In the genomic region with DNA sequence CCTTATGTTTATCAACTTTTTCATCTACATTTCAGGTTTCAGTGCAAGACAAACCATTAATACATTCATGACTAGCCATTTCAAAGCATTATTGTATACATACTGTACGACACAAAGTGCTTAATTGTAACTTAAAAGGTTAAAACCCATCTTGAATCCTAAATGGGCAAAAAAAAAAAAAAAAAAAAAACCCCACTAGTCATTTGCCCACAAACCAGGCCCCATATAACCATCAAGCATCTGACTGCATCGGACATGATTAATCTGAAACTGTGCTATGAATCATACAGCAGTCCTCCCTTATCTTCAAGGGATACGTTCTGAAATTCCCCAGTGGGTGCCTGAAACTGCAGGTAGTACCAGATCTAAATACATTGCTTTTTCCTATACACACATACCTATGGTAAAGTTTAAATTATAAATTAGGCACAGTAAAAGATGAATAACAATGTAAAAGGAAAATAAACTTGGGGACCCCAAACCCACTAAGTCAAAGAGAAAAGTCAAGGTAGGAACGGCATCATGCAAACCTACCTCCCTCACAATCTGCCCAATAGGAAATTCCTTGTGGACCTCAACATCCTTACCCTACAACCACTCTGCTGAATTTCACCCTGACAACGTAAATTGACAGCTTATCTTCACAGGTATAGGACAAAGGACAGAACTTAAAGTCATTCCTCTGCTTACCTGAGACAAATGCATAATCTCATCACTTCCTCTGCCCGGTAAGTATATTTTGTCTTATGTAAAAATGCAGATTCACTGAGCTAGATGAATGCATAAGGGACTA, we compare ENCODE assay signal across 1 cellular context.
A peak's percentile ranks its signal among the peaks of the same experiment; 100 is the strongest.
TF ChIP-seq lines count a peak whose summit lies in the region.

No MANE protein-coding gene starts in this region.

TF ChIP-seq in GM12878, 131 proteins besides CTCF, POLR2A, EP300 and RAD21 (continued from another document and continues in another):
- TF ChIP-seq, protein P1, sequence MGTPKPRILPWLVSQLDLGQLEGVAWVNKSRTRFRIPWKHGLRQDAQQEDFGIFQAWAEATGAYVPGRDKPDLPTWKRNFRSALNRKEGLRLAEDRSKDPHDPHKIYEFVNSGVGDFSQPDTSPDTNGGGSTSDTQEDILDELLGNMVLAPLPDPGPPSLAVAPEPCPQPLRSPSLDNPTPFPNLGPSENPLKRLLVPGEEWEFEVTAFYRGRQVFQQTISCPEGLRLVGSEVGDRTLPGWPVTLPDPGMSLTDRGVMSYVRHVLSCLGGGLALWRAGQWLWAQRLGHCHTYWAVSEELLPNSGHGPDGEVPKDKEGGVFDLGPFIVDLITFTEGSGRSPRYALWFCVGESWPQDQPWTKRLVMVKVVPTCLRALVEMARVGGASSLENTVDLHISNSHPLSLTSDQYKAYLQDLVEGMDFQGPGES (IDR thresholded peaks at IDR 0.05): no peak
- TF ChIP-seq ETV6 (conservative IDR thresholded peaks at IDR 0.05 in 1 of 2, IDR thresholded peaks at IDR 0.05 in 1 of 2; ENCODE audit: borderline replicate concordance in 1 of 2, low read depth in 1 of 2): no peak
- TF ChIP-seq SMARCA5 (IDR thresholded peaks at IDR 0.05): 0 out of 2 replicates have a peak, but pooled peaks have one; percentile 37
- TF ChIP-seq, protein P2, sequence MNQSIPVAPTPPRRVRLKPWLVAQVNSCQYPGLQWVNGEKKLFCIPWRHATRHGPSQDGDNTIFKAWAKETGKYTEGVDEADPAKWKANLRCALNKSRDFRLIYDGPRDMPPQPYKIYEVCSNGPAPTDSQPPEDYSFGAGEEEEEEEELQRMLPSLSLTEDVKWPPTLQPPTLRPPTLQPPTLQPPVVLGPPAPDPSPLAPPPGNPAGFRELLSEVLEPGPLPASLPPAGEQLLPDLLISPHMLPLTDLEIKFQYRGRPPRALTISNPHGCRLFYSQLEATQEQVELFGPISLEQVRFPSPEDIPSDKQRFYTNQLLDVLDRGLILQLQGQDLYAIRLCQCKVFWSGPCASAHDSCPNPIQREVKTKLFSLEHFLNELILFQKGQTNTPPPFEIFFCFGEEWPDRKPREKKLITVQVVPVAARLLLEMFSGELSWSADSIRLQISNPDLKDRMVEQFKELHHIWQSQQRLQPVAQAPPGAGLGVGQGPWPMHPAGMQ (IDR thresholded peaks at IDR 0.05; ENCODE audit: borderline replicate concordance): no peak
- no peak for TF ChIP-seq NR2F1 (conservative IDR thresholded peaks at IDR 0.05)
- TF ChIP-seq FOXK2 (IDR thresholded peaks at IDR 0.05): no peak
- TF ChIP-seq CHD4 (IDR thresholded peaks at IDR 0.05): no peak
- TF ChIP-seq TBL1XR1 (IDR thresholded peaks at IDR 0.05; ENCODE audit: low read depth, low read length): 0 out of 2 replicates have a peak, but pooled peaks have one; percentile 60
- no peak for TF ChIP-seq HDAC6 (IDR thresholded peaks at IDR 0.05; ENCODE audit: unreplicated experiment)
- no peak for TF ChIP-seq SUPT20H (IDR thresholded peaks at IDR 0.05; ENCODE audit: borderline replicate concordance, control insufficient read depth, low read depth, low read length)
- no peak; the same call in 1 of the 2 replicates for TF ChIP-seq BACH1 (IDR thresholded peaks at IDR 0.05; ENCODE audit: borderline replicate concordance)
- 0 out of 4 replicates have a peak, but pooled peaks of 1 of the 2 experiments have one; percentile 36 for TF ChIP-seq BHLHE40 (IDR thresholded peaks at IDR 0.05; ENCODE audit: borderline replicate concordance in 1 of 2, low read depth in 2 of 2, low read length in 1 of 2)
- no peak for TF ChIP-seq NR2C1 (IDR thresholded peaks at IDR 0.05)
- TF ChIP-seq MXI1 (IDR thresholded peaks at IDR 0.05; ENCODE audit: low read depth, low read length): peak; percentile 13; the same call in 1 of the 2 replicates
- TF ChIP-seq STAT1 (conservative IDR thresholded peaks at IDR 0.05): no peak
- peak; percentile 95 for TF ChIP-seq NFIC (IDR thresholded peaks at IDR 0.05; ENCODE audit: low read depth, low read length)
- 0 out of 2 replicates have a peak, but pooled peaks have one; percentile 31 for TF ChIP-seq CBFB (IDR thresholded peaks at IDR 0.05; ENCODE audit: low read depth)
- TF ChIP-seq TCF7 (IDR thresholded peaks at IDR 0.05; ENCODE audit: borderline replicate concordance): peak; percentile 53; the same call in 1 of the 2 replicates
- TF ChIP-seq EZH2 (IDR thresholded peaks at IDR 0.05; ENCODE audit: borderline replicate concordance, control insufficient read depth, low read depth, low read length): no peak
- no peak for TF ChIP-seq ASH2L (IDR thresholded peaks at IDR 0.05; ENCODE audit: borderline replicate concordance, low read depth)
- TF ChIP-seq, protein P3, sequence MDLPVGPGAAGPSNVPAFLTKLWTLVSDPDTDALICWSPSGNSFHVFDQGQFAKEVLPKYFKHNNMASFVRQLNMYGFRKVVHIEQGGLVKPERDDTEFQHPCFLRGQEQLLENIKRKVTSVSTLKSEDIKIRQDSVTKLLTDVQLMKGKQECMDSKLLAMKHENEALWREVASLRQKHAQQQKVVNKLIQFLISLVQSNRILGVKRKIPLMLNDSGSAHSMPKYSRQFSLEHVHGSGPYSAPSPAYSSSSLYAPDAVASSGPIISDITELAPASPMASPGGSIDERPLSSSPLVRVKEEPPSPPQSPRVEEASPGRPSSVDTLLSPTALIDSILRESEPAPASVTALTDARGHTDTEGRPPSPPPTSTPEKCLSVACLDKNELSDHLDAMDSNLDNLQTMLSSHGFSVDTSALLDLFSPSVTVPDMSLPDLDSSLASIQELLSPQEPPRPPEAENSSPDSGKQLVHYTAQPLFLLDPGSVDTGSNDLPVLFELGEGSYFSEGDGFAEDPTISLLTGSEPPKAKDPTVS (IDR thresholded peaks at IDR 0.05; ENCODE audit: low read depth, low read length): no peak
- no peak for TF ChIP-seq HCFC1 (IDR thresholded peaks at IDR 0.05; ENCODE audit: low read length)
- TF ChIP-seq, protein P4, sequence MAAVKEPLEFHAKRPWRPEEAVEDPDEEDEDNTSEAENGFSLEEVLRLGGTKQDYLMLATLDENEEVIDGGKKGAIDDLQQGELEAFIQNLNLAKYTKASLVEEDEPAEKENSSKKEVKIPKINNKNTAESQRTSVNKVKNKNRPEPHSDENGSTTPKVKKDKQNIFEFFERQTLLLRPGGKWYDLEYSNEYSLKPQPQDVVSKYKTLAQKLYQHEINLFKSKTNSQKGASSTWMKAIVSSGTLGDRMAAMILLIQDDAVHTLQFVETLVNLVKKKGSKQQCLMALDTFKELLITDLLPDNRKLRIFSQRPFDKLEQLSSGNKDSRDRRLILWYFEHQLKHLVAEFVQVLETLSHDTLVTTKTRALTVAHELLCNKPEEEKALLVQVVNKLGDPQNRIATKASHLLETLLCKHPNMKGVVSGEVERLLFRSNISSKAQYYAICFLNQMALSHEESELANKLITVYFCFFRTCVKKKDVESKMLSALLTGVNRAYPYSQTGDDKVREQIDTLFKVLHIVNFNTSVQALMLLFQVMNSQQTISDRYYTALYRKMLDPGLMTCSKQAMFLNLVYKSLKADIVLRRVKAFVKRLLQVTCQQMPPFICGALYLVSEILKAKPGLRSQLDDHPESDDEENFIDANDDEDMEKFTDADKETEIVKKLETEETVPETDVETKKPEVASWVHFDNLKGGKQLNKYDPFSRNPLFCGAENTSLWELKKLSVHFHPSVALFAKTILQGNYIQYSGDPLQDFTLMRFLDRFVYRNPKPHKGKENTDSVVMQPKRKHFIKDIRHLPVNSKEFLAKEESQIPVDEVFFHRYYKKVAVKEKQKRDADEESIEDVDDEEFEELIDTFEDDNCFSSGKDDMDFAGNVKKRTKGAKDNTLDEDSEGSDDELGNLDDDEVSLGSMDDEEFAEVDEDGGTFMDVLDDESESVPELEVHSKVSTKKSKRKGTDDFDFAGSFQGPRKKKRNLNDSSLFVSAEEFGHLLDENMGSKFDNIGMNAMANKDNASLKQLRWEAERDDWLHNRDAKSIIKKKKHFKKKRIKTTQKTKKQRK (IDR thresholded peaks at IDR 0.05; ENCODE audit: low read depth, low read length): no peak
- no peak for TF ChIP-seq BRCA1 (IDR thresholded peaks at IDR 0.05; ENCODE audit: low read depth, low read length)
- no peak for TF ChIP-seq CEBPB (IDR thresholded peaks at IDR 0.05; ENCODE audit: borderline replicate concordance in 1 of 2, low read depth in 2 of 2, low read length in 2 of 2)
- TF ChIP-seq ZZZ3 (IDR thresholded peaks at IDR 0.05; ENCODE audit: control insufficient read depth, insufficient read length, low read depth): no peak
- no peak for TF ChIP-seq TAF1 (IDR thresholded peaks at IDR 0.05; ENCODE audit: borderline replicate concordance, low read depth, low read length)
- TF ChIP-seq ZNF207 (IDR thresholded peaks at IDR 0.05; ENCODE audit: borderline replicate concordance): no peak
- TF ChIP-seq LARP7 (IDR thresholded peaks at IDR 0.05): no peak
- TF ChIP-seq SMAD5 (IDR thresholded peaks at IDR 0.05; ENCODE audit: low read depth): no peak
- no peak for TF ChIP-seq EGR1 (IDR thresholded peaks at IDR 0.05; ENCODE audit: borderline replicate concordance in 1 of 2, low read depth in 2 of 2, low read length in 2 of 2)
- TF ChIP-seq, protein P5, sequence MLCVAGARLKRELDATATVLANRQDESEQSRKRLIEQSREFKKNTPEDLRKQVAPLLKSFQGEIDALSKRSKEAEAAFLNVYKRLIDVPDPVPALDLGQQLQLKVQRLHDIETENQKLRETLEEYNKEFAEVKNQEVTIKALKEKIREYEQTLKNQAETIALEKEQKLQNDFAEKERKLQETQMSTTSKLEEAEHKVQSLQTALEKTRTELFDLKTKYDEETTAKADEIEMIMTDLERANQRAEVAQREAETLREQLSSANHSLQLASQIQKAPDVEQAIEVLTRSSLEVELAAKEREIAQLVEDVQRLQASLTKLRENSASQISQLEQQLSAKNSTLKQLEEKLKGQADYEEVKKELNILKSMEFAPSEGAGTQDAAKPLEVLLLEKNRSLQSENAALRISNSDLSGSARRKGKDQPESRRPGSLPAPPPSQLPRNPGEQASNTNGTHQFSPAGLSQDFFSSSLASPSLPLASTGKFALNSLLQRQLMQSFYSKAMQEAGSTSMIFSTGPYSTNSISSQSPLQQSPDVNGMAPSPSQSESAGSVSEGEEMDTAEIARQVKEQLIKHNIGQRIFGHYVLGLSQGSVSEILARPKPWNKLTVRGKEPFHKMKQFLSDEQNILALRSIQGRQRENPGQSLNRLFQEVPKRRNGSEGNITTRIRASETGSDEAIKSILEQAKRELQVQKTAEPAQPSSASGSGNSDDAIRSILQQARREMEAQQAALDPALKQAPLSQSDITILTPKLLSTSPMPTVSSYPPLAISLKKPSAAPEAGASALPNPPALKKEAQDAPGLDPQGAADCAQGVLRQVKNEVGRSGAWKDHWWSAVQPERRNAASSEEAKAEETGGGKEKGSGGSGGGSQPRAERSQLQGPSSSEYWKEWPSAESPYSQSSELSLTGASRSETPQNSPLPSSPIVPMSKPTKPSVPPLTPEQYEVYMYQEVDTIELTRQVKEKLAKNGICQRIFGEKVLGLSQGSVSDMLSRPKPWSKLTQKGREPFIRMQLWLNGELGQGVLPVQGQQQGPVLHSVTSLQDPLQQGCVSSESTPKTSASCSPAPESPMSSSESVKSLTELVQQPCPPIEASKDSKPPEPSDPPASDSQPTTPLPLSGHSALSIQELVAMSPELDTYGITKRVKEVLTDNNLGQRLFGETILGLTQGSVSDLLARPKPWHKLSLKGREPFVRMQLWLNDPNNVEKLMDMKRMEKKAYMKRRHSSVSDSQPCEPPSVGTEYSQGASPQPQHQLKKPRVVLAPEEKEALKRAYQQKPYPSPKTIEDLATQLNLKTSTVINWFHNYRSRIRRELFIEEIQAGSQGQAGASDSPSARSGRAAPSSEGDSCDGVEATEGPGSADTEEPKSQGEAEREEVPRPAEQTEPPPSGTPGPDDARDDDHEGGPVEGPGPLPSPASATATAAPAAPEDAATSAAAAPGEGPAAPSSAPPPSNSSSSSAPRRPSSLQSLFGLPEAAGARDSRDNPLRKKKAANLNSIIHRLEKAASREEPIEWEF (IDR thresholded peaks at IDR 0.05; ENCODE audit: insufficient replicate concordance, low read depth, low read length): no peak
- no peak for TF ChIP-seq ZNF622 (IDR thresholded peaks at IDR 0.05)
- TF ChIP-seq ZNF24 (IDR thresholded peaks at IDR 0.05): no peak
- TF ChIP-seq PAX5 (IDR thresholded peaks at IDR 0.05; ENCODE audit: borderline replicate concordance, low read depth, low read length): 0 out of 2 replicates have a peak, but pooled peaks have one; percentile 39
- no peak for TF ChIP-seq SPI1 (IDR thresholded peaks at IDR 0.05; ENCODE audit: borderline replicate concordance, insufficient read depth, low read depth, low read length)
- 0 out of 2 replicates have a peak, but pooled peaks have one; percentile 45 for TF ChIP-seq ZBED1 (IDR thresholded peaks at IDR 0.05; ENCODE audit: borderline replicate concordance)
- TF ChIP-seq CREB1 (IDR thresholded peaks at IDR 0.05; ENCODE audit: low read depth): peak; percentile 44; the same call in 1 of the 2 replicates
- TF ChIP-seq, protein P6, sequence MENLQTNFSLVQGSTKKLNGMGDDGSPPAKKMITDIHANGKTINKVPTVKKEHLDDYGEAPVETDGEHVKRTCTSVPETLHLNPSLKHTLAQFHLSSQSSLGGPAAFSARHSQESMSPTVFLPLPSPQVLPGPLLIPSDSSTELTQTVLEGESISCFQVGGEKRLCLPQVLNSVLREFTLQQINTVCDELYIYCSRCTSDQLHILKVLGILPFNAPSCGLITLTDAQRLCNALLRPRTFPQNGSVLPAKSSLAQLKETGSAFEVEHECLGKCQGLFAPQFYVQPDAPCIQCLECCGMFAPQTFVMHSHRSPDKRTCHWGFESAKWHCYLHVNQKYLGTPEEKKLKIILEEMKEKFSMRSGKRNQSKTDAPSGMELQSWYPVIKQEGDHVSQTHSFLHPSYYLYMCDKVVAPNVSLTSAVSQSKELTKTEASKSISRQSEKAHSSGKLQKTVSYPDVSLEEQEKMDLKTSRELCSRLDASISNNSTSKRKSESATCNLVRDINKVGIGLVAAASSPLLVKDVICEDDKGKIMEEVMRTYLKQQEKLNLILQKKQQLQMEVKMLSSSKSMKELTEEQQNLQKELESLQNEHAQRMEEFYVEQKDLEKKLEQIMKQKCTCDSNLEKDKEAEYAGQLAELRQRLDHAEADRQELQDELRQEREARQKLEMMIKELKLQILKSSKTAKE (IDR thresholded peaks at IDR 0.05; ENCODE audit: low read depth, poor library complexity, severe bottlenecking): peak; percentile 68
- TF ChIP-seq CBX3 (IDR thresholded peaks at IDR 0.05; ENCODE audit: borderline replicate concordance, low read depth): no peak
- no peak for TF ChIP-seq FOS (IDR thresholded peaks at IDR 0.05; ENCODE audit: borderline replicate concordance, extremely low read depth, insufficient read length)
- TF ChIP-seq PAX8 (IDR thresholded peaks at IDR 0.05): no peak
- TF ChIP-seq, protein P7, sequence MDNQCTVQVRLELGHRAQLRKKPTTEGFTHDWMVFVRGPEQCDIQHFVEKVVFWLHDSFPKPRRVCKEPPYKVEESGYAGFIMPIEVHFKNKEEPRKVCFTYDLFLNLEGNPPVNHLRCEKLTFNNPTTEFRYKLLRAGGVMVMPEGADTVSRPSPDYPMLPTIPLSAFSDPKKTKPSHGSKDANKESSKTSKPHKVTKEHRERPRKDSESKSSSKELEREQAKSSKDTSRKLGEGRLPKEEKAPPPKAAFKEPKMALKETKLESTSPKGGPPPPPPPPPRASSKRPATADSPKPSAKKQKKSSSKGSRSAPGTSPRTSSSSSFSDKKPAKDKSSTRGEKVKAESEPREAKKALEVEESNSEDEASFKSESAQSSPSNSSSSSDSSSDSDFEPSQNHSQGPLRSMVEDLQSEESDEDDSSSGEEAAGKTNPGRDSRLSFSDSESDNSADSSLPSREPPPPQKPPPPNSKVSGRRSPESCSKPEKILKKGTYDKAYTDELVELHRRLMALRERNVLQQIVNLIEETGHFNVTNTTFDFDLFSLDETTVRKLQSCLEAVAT (IDR thresholded peaks at IDR 0.05): peak; percentile 74
- TF ChIP-seq CHD1 (IDR thresholded peaks at IDR 0.05; ENCODE audit: low read depth, low read length): no peak
- TF ChIP-seq RB1 (IDR thresholded peaks at IDR 0.05; ENCODE audit: borderline replicate concordance): no peak
- no peak for TF ChIP-seq ZSCAN29 (IDR thresholded peaks at IDR 0.05)
- TF ChIP-seq YBX1 (IDR thresholded peaks at IDR 0.05): no peak
